Comparison of ENCODE assay signal across 22 cellular contexts in the genomic region with DNA sequence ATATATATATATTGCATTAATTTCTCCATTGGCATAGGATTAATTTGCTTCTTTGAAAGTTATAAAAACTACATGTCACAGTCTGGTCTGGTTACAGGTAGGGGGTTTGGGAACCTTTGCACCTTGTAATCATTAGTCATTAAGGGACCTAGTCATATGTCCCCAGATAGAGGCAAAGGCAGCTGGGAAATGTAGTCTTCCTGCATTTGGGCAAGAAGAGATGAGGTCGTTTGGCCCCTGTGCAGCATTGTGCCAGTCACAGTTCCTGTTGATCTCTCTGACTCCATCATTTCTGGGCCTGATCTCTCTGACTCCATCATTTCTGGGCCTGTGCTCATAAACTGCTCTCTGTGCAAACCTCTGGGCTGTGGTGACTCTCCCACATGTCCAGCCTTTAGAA.
DNase-seq lines count a peak whose midpoint lies in the region; TF ChIP-seq lines count a peak whose summit lies in the region.
"Had no signal": no experiment of that assay in that cellular context is flagged by ENCODE, and none has a peak within 500 bp of the region (broad histone marks: within the 10 kb centered on the region; RNA-seq: fewer than 3 reads in every experiment).

No MANE protein-coding gene starts in this region.

- H3K9me3 ChIP-seq in MG63 (no peaks in the 10 kb centered on the region), smooth muscle cell (replicated peaks; ENCODE audit: low read depth) (no peaks in the 10 kb centered on the region)
- H3K9me3 ChIP-seq: BLaER1, testis had no signal

- peaks cover 4% of the 10 kb centered on the region for H3K4me1 ChIP-seq in smooth muscle cell (ENCODE audit: low read depth)
- H3K4me1 ChIP-seq: BLaER1, testis had no signal

- TF ChIP-seq CTCF in fibroblast of mammary gland (conservative IDR thresholded peaks at IDR 0.05; ENCODE audit: control insufficient read depth, insufficient read depth, low read depth, low read length) (no peak), smooth muscle cell (IDR thresholded peaks at IDR 0.05; ENCODE audit: borderline replicate concordance, insufficient read depth, poor library complexity, severe bottlenecking) (no peak)

- no peak overlapping the region for H3K9ac ChIP-seq in smooth muscle cell (ENCODE audit: low read depth)
- H3K9ac ChIP-seq: BLaER1 had no signal

- H3K27ac ChIP-seq in smooth muscle cell (ENCODE audit: low read depth): no peak overlapping the region
- H3K27ac ChIP-seq: 22Rv1, BLaER1, testis had no signal

- H3K36me3 ChIP-seq in MG63 (no peaks in the 10 kb centered on the region), smooth muscle cell (ENCODE audit: low read depth) (no peaks in the 10 kb centered on the region)
- H3K36me3 ChIP-seq: BLaER1 had no signal

- H3K4me3 ChIP-seq in MG63 (no peak overlapping the region), fibroblast of mammary gland (ENCODE audit: control insufficient read depth, low read depth, low read length) (no peak overlapping the region), smooth muscle cell (no peak overlapping the region)
- H3K4me3 ChIP-seq: BLaER1, testis had no signal

- DNase-seq in DMS 273 (lab: John Stamatoyannopoulos, UW; ENCODE audit: unreplicated experiment) (peak; percentile 6), DMS 273 treated with DMSO at 0.1 percent for 48 hours (lab: John Stamatoyannopoulos, UW) (no peak), EL (peak; percentile 22), MG63 (peak; percentile 54), fibroblast of mammary gland (ENCODE audit: low read depth) (peak; percentile 38), cerebellar cortex (ENCODE audit: low spot score) (no peak), OCI-M1 (lab: John Stamatoyannopoulos, UW) (no peak), smooth muscle cell (lab: John Stamatoyannopoulos, UW; ENCODE audit: unreplicated experiment) (no peak)
- DNase-seq: activated CD4-positive, alpha-beta T cell treated with anti-CD3 and anti-CD28 coated beads, Interleukin-2, amount 50 U/mL, for 1 hour; activated naive CD8-positive, alpha-beta T cell treated with anti-CD3 and anti-CD28 coated beads, Interleukin-2, amount 10 ng/mL, durations not matched to agents 7 days and 5 days; activated T-cell treated with anti-CD3 and anti-CD28 coated beads, Interleukin-2, amount 50 U/mL, for 24 hours; H7; KBM-7; left cardiac atrium; NCI-H1436; nephron progenitor cell; posterior cingulate gyrus; stimulated activated CD8-positive, alpha-beta memory T cell treated with anti-CD3 and anti-CD28 coated beads, Interleukin-4, amount 100 ng/mL, for 48 hours; T1000; testis had no signal

- H3K4me2 ChIP-seq in smooth muscle cell: no peak overlapping the region
- H3K4me2 ChIP-seq: BLaER1 had no signal

- no peaks in the 10 kb centered on the region for H3F3A ChIP-seq in smooth muscle cell (ENCODE audit: low read depth)

- H3K27me3 ChIP-seq in MG63: no peaks in the 10 kb centered on the region
- H3K27me3 ChIP-seq in smooth muscle cell (ENCODE audit: low read depth): no peaks in the 10 kb centered on the region
- H3K27me3 ChIP-seq: BLaER1, testis had no signal

- no peak overlapping the region for H2AFZ ChIP-seq in smooth muscle cell (ENCODE audit: low read depth)

- no peaks in the 10 kb centered on the region for H3K79me2 ChIP-seq in smooth muscle cell (ENCODE audit: low read depth)

- WGBS in smooth muscle cell (ENCODE audit: low lambda C conversion rate): 44% methylated on average over 1 of the region's 1 CpG

- no peaks in the 10 kb centered on the region for H4K20me1 ChIP-seq in smooth muscle cell (ENCODE audit: low read depth)
- H4K20me1 ChIP-seq: BLaER1 had no signal

Comparison
In these comparisons a context has a peak if more than half of its experiments do, and no peak if none do; other contexts are left out.
1. DNase-seq: peak in DMS 273 (single experiment), EL (single experiment), MG63 (single experiment) and fibroblast of mammary gland (single experiment); none in DMS 273 treated with DMSO at 0.1 percent for 48 hours (single experiment), cerebellar cortex (single experiment), OCI-M1 (single experiment) and smooth muscle cell (single experiment).